14 cellular contexts compared by ENCODE assay signal in genomic region chr7:13641699-13642098, GRCh38.
DNase-seq lines count a peak whose midpoint lies in the region; ATAC-seq and TF ChIP-seq lines count a peak whose summit lies in the region.
"Had no signal": no experiment of that assay in that cellular context is flagged by ENCODE, and none has a peak within 500 bp of the region (broad histone marks: within the 10 kb centered on the region; RNA-seq: fewer than 3 reads in every experiment).

No MANE protein-coding gene starts in this region.

- no peaks in the 10 kb centered on the region for H3K36me3 ChIP-seq in body of pancreas (replicated peaks in 1 of 2; ENCODE audit: insufficient read depth in 1 of 2, low read depth in 2 of 2)
- H3K36me3 ChIP-seq: BLaER1 treated with 17β-estradiol and CSF1 and Interleukin-3, amounts not matched to agents 10 nM and 100 nM; colonic mucosa had no signal

- no peak for TF ChIP-seq POLR2A in body of pancreas (IDR thresholded peaks at IDR 0.05)

- 5 to 12% methylated on average over 1 of the region's 1 CpG for WGBS in body of pancreas, 2 donors

- peak overlapping the region in 2 of 3 experiments; percentile 35 to 50 for H3K27ac Mint-ChIP-seq in nephron
- H3K27ac Mint-ChIP-seq: activated CD4-positive, alpha-beta T cell treated with anti-CD3 and anti-CD28 coated beads, Interleukin-2, amount 10 ng/mL, durations not matched to agents 24 days and 14 days; IgD-negative memory B cell had no signal

- intact Hi-C loops in body of pancreas (cut with DNase I), result no loop called here

- ATAC-seq in body of pancreas, result peak; percentile 53

- no peak overlapping the region for H3K27ac ChIP-seq in body of pancreas
- H3K27ac ChIP-seq: BLaER1 treated with 17β-estradiol and CSF1 and Interleukin-3, amounts not matched to agents 10 nM and 100 nM; colonic mucosa; parathyroid adenoma had no signal

- H3K4me3 Mint-ChIP-seq in nephron, result no peak overlapping the region
- H3K4me3 Mint-ChIP-seq: activated CD4-positive, alpha-beta T cell treated with anti-CD3 and anti-CD28 coated beads, Interleukin-2, amount 10 ng/mL, durations not matched to agents 24 days and 14 days; IgD-negative memory B cell had no signal

- no peak for TF ChIP-seq CTCF in body of pancreas (IDR thresholded peaks at IDR 0.05)
- no peak for TF ChIP-seq CTCF in nephron (IDR thresholded peaks at IDR 0.05; ENCODE audit: unreplicated experiment in 3 of 3)

- DNase-seq in DMS153 treated with DMSO at 0.1 percent for 48 hours (lab: John Stamatoyannopoulos, UW; ENCODE audit: unreplicated experiment) (peak; percentile 52), NCI-H2171 (lab: John Stamatoyannopoulos, UW) (peak; percentile 6), body of pancreas (peak in 2 of 4 donors; percentile 3 to 13), AML-193 (lab: John Stamatoyannopoulos, UW) (no peak), DMS79 (lab: John Stamatoyannopoulos, UW) (no peak), activated gamma-delta T cell treated with Interleukin-2 at 50 U/mL for 16 hours (no peak), activated T-cell treated with anti-CD3 and anti-CD28 coated beads for 4 hours (no peak)
- DNase-seq: activated CD4-positive, alpha-beta T cell treated with anti-CD3 and anti-CD28 coated beads, Interleukin-2, amount 10 ng/mL, durations not matched to agents 24 days and 14 days; activated effector memory CD4-positive, alpha-beta T cell treated with Interleukin-2 at 50 U/mL for 16 hours; colonic mucosa had no signal

- no peaks in the 10 kb centered on the region for H3K27me3 ChIP-seq in body of pancreas
- H3K27me3 ChIP-seq: BLaER1 treated with 17β-estradiol and CSF1 and Interleukin-3, amounts not matched to agents 10 nM and 100 nM; colonic mucosa had no signal

- H3K9me3 Mint-ChIP-seq in nephron, result no peaks in the 10 kb centered on the region
- H3K9me3 Mint-ChIP-seq: activated CD4-positive, alpha-beta T cell treated with anti-CD3 and anti-CD28 coated beads, Interleukin-2, amount 10 ng/mL, durations not matched to agents 24 days and 14 days had no signal

- H3K9me3 ChIP-seq in body of pancreas, result no peaks in the 10 kb centered on the region
- H3K9me3 ChIP-seq: BLaER1 treated with 17β-estradiol and CSF1 and Interleukin-3, amounts not matched to agents 10 nM and 100 nM; colonic mucosa had no signal

- no peaks in the 10 kb centered on the region for H3K36me3 Mint-ChIP-seq in nephron (ENCODE audit: low read depth)
- H3K36me3 Mint-ChIP-seq: IgD-negative memory B cell had no signal

- no peaks in the 10 kb centered on the region for H3K4me1 ChIP-seq in body of pancreas
- H3K4me1 ChIP-seq: colonic mucosa, parathyroid adenoma had no signal

- no peaks in the 10 kb centered on the region for H3K27me3 Mint-ChIP-seq in nephron (ENCODE audit: low read depth)
- H3K27me3 Mint-ChIP-seq: activated CD4-positive, alpha-beta T cell treated with anti-CD3 and anti-CD28 coated beads, Interleukin-2, amount 10 ng/mL, durations not matched to agents 24 days and 14 days; IgD-negative memory B cell had no signal

- H3K4me1 Mint-ChIP-seq in nephron, result no peaks in the 10 kb centered on the region
- H3K4me1 Mint-ChIP-seq: activated CD4-positive, alpha-beta T cell treated with anti-CD3 and anti-CD28 coated beads, Interleukin-2, amount 10 ng/mL, durations not matched to agents 24 days and 14 days; IgD-negative memory B cell had no signal

- no peak overlapping the region for H3K4me3 ChIP-seq in body of pancreas
- H3K4me3 ChIP-seq: BLaER1 treated with 17β-estradiol and CSF1 and Interleukin-3, amounts not matched to agents 10 nM and 100 nM; colonic mucosa had no signal

Comparison
In these comparisons a context has a peak if more than half of its experiments do, and no peak if none do; other contexts are left out.
1. DNase-seq: peak in DMS153 treated with DMSO at 0.1 percent for 48 hours (single experiment) and NCI-H2171 (single experiment); none in AML-193 (0 of 2), DMS79 (single experiment), activated gamma-delta T cell treated with Interleukin-2 at 50 U/mL for 16 hours (single experiment) and activated T-cell treated with anti-CD3 and anti-CD28 coated beads for 4 hours (single experiment).